Comparison of ENCODE assay signal across 16 cellular contexts in the genomic region with DNA sequence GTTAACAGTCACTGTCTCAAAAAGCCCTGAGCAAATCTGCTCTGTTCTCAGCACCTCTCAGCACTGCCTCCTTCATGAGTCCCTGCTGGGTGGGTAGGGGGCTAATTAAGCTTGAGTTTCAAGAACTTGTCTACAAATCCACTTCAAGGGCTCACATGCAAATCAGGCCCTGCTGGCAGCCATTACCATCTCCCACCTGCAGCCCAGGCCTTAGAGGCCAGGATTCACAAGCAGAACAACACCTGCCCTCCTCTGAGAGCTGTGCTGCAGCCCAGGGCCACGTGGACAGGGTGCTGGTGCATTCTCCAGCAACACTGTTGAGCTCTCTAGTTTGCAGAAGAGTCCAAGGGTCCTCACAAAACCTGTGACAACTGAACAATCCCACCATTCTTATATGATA.
"Had no signal": no experiment of that assay in that cellular context is flagged by ENCODE, and none has a peak within 500 bp of the region (broad histone marks: within the 10 kb centered on the region; RNA-seq: fewer than 3 reads in every experiment).

No MANE protein-coding gene starts in this region.

- FAIRE-seq: islet of Langerhans had no signal

- DNase-seq: activated CD4-positive, alpha-beta T cell treated with anti-CD3 and anti-CD28 coated beads, Interleukin-2, amount 50 U/mL, for 48 hours; activated CD8-positive, alpha-beta memory T cell treated with anti-CD3 and anti-CD28 coated beads, Interleukin-2, amount 10 ng/mL, durations not matched to agents 7 days and 5 days; activated naive CD4-positive, alpha-beta T cell treated with anti-CD3 and anti-CD28 coated beads for 36 hours; activated naive CD8-positive, alpha-beta T cell treated with anti-CD3 and anti-CD28 coated beads, Interleukin-2, amount 50 U/mL, for 24 hours; activated T-cell treated with anti-CD3 and anti-CD28 coated beads, Interleukin-2, amount 50 U/mL, for 1 hour; erythroblast; gastrocnemius medialis; heart left ventricle; midbrain; ovary; stimulated activated naive CD8-positive, alpha-beta T cell treated with anti-CD3 and anti-CD28 coated beads, Interleukin-15, amount 100 ng/mL, for 72 hours had no signal

- H3K9me3 ChIP-seq: ascending aorta, gastrocnemius medialis, heart left ventricle, ovary had no signal

- H3K36me3 ChIP-seq: ascending aorta, gastrocnemius medialis, heart left ventricle, ovary had no signal

- H3K4me3 ChIP-seq: ascending aorta, gastrocnemius medialis, heart left ventricle, lung, ovary had no signal

- ATAC-seq: activated CD8-positive, alpha-beta memory T cell treated with anti-CD3 and anti-CD28 coated beads, Interleukin-2, amount 10 ng/mL, durations not matched to agents 7 days and 5 days; activated naive CD8-positive, alpha-beta T cell treated with anti-CD3 and anti-CD28 coated beads, Interleukin-2, amount 50 U/mL, for 24 hours; gastrocnemius medialis; heart left ventricle; sciatic nerve; stimulated activated naive CD8-positive, alpha-beta T cell treated with anti-CD3 and anti-CD28 coated beads, Interleukin-15, amount 100 ng/mL, for 72 hours had no signal

- H3K27ac ChIP-seq: ascending aorta, gastrocnemius medialis, heart left ventricle, ovary, VCaP had no signal

- H3K27me3 ChIP-seq: ascending aorta, gastrocnemius medialis, heart left ventricle, ovary had no signal

- H3K4me1 ChIP-seq: ascending aorta, gastrocnemius medialis, heart left ventricle had no signal
